Comparison of ENCODE assay signal across 8 cellular contexts in genomic region chr12:105109465-105110212, GRCh38. TPM values are rescaled to one million over a fixed set of nuclear protein-coding genes. Genes with fewer than 3 reads are reported as not detected.
A peak's percentile ranks its signal among the peaks of the same experiment; 100 is the strongest.
DNase-seq lines count a peak whose midpoint lies in the region; ATAC-seq and TF ChIP-seq lines count a peak whose summit lies in the region.

No MANE protein-coding gene starts in this region.

- CTCF ChIA-PET in mammary epithelial cell (lab: Charles Lee; ENCODE audit: low non-redundant PET): no interaction called here

- in situ Hi-C loops in mammary epithelial cell (cut with MboI; ENCODE audit: low sequenced_read_pairs in 2 of 2): no loop called here
- in situ Hi-C loops in G401 (cut with HindIII; ENCODE audit: low sequenced_read_pairs): no loop called here

- DNase-seq in mammary epithelial cell: no peak
- no peak for DNase-seq in natural killer cell
- DNase-seq in G401 (ENCODE audit: low spot score): no peak
- no peak for DNase-seq in occipital lobe (lab: John Stamatoyannopoulos, UW)
- no peak for DNase-seq in left lobe of liver (ENCODE audit: low spot score)

- H3K27ac ChIP-seq in ACC112 (ENCODE audit: low read depth, low read length): peak overlapping the region; percentile 69
- H3K27ac ChIP-seq in HUES6 (ENCODE audit: low read depth, low read length): peak overlapping the region; percentile 83
- H3K27ac ChIP-seq in mammary epithelial cell (ENCODE audit: insufficient read depth, low read depth, low read length): peak overlapping the region; percentile 19

- peaks cover 3% of the 10 kb centered on the region; the same call in 1 of the 2 replicates for H3K9me3 ChIP-seq in HUES6 (ENCODE audit: control insufficient read depth, insufficient read depth, low read depth, low read length)
- H3K9me3 ChIP-seq in mammary epithelial cell (replicated peaks; ENCODE audit: insufficient read depth, low read length): no peaks in the 10 kb centered on the region

- WGBS in mammary epithelial cell (ENCODE audit: low coverage, missing lambda C conversion rate): 88% methylated on average over 12 of the region's 13 CpGs

- peak overlapping the region; percentile 97 for H3K4me3 Mint-ChIP-seq in natural killer cell

- H3K4me3 ChIP-seq in ACC112 (ENCODE audit: low read depth, low read length) (peak overlapping the region; percentile 88), HUES6 (ENCODE audit: low read depth, low read length) (peak overlapping the region; percentile 95), mammary epithelial cell (replicated peaks in 1 of 3; ENCODE audit: insufficient read depth in 1 of 3, low read depth in 2 of 3, low read length in 3 of 3) (peak overlapping the region in 2 of 3 experiments; percentile 80 to 96)

- peaks cover 6% of the 10 kb centered on the region for H3K36me3 Mint-ChIP-seq in natural killer cell

- peaks cover 47% of the 10 kb centered on the region in 2 donors for H3K4me1 Mint-ChIP-seq in natural killer cell

- dilution Hi-C loops in mammary epithelial cell (cut with HindIII; ENCODE audit: low sequenced_read_pairs): no loop called here

- peak overlapping the region; percentile 91 to 97 for H3K27ac Mint-ChIP-seq in natural killer cell

- H3K79me2 ChIP-seq in ACC112 (ENCODE audit: control insufficient read depth, insufficient read depth, low read length, unreplicated experiment): peaks cover 67% of the 10 kb centered on the region
- H3K79me2 ChIP-seq in mammary epithelial cell (ENCODE audit: insufficient read depth, low read length): peaks cover 65% of the 10 kb centered on the region

- no peak for TF ChIP-seq CTCF in mammary epithelial cell (conservative IDR thresholded peaks at IDR 0.05 in 1 of 2, IDR thresholded peaks at IDR 0.05 in 1 of 2; ENCODE audit: extremely low read depth in 1 of 2, insufficient read depth in 1 of 2, low read depth in 1 of 2, low read length in 2 of 2)
- TF ChIP-seq CTCF in natural killer cell (IDR thresholded peaks at IDR 0.05): no peak

- H3K27me3 ChIP-seq in ACC112 (ENCODE audit: insufficient read depth, low read length) (no peaks in the 10 kb centered on the region), HUES6 (ENCODE audit: control insufficient read depth, insufficient read depth, low read length) (no peaks in the 10 kb centered on the region), mammary epithelial cell (ENCODE audit: insufficient read depth, low read length) (no peaks in the 10 kb centered on the region)

- TF ChIP-seq POLR2A in GM19099 (IDR thresholded peaks at IDR 0.05; ENCODE audit: extremely low read depth, insufficient read length, low read depth): peak; percentile 58

- H2AFZ ChIP-seq in ACC112 (ENCODE audit: low read length, unreplicated experiment) (no peak overlapping the region), mammary epithelial cell (ENCODE audit: low read depth, low read length) (no peak overlapping the region)

- H4K20me1 ChIP-seq in mammary epithelial cell (ENCODE audit: insufficient read depth, low read length): no peaks in the 10 kb centered on the region

- peaks cover 2 to 3% of the 10 kb centered on the region in 2 donors for H3K9me3 Mint-ChIP-seq in natural killer cell

- ATAC-seq in natural killer cell (no peak), left lobe of liver (no peak)

- H3K36me3 ChIP-seq in ACC112 (ENCODE audit: insufficient read depth, low read length) (peaks cover 32% of the 10 kb centered on the region), HUES6 (ENCODE audit: control insufficient read depth, insufficient read depth, low read length) (peaks cover 33% of the 10 kb centered on the region), mammary epithelial cell (ENCODE audit: insufficient read depth, low read length) (peaks cover 10% of the 10 kb centered on the region)

- peak overlapping the region; percentile 91 for H3K4me2 ChIP-seq in mammary epithelial cell (ENCODE audit: insufficient read depth, low read depth, low read length)

- H3K27me3 Mint-ChIP-seq in natural killer cell (ENCODE audit: low read depth in 2 of 2): peaks cover 11 to 13% of the 10 kb centered on the region in 2 donors

- H3K4me1 ChIP-seq in ACC112 (ENCODE audit: control insufficient read depth, insufficient read depth, low read length, unreplicated experiment) (peaks cover 27% of the 10 kb centered on the region), HUES6 (ENCODE audit: control insufficient read depth, insufficient read depth, low read length) (peaks cover 29% of the 10 kb centered on the region), mammary epithelial cell (ENCODE audit: insufficient read depth, low read length) (peaks cover 15% of the 10 kb centered on the region)

- intact Hi-C loops in mammary epithelial cell (cut with micrococcal nuclease) (loop anchor here (5.0 to 10.0 kb wide), 5 partner anchors 37 to 755 kb away; partner anchors contain the start of gene CHST11), natural killer cell (cut with micrococcal nuclease) (no loop called here)

- H3K9ac ChIP-seq in HUES6 (ENCODE audit: low read length): peak overlapping the region; percentile 70
- H3K9ac ChIP-seq in mammary epithelial cell (ENCODE audit: insufficient read depth, low read length): no peak overlapping the region

- BruUV-seq in mammary epithelial cell (replicated peaks; lab: Mats Ljungman, UMichigan): no TSS peak

RNA-seq across cellular contexts. Expression of gene WASHC4, which starts 2.1 kb away (rescaled TPM):
- total RNA-seq in mammary epithelial cell (10 to 100 TPM; 48.4 to 75.2 TPM), natural killer cell (10 to 100 TPM; 34.2 to 40.9 (median 35.7) TPM), occipital lobe (103 TPM), left lobe of liver (26.1 TPM)
- polyA plus RNA-seq in mammary epithelial cell: 16.4 TPM
- polyA minus RNA-seq in mammary epithelial cell: 39.6 TPM
- 21.9 and 77.3 TPM in 2 replicates for total RNA-seq in G401 (2014; rRNA removed; shearing (Covaris generic))

RNA-seq across cellular contexts. Expression of gene ALDH1L2, which starts 25.4 kb away (rescaled TPM):
- total RNA-seq in mammary epithelial cell (10 to 100 TPM; 61.7 to 92.1 TPM), natural killer cell (1 to 10 TPM in 1 of 3 donors, not detected in 2; 1.1 TPM), occipital lobe (9.7 TPM), left lobe of liver (0.18 TPM)
- 19.6 TPM for polyA plus RNA-seq in mammary epithelial cell
- polyA minus RNA-seq in mammary epithelial cell: 43.4 TPM
- total RNA-seq in G401 (2014; rRNA removed; shearing (Covaris generic)): 0.55 and 2.2 TPM in 2 replicates

Comparison
In these comparisons a context has a peak if more than half of its experiments do, and no peak if none do; other contexts are left out.
1. H3K27ac ChIP-seq: peak in every context shown above with its lines; median percentile 83 in HUES6; 69 in ACC112; 19 in mammary epithelial cell.